11 cellular contexts compared by ENCODE assay signal in genomic region chr2:43268066-43268971, GRCh38. TPM values are rescaled to one million over a fixed set of nuclear protein-coding genes. Genes with fewer than 3 reads are reported as not detected.
A peak's percentile ranks its signal among the peaks of the same experiment; 100 is the strongest.
DNase-seq lines count a peak whose midpoint lies in the region; ATAC-seq and TF ChIP-seq lines count a peak whose summit lies in the region.
"Had no signal": no experiment of that assay in that cellular context is flagged by ENCODE, and none has a peak within 500 bp of the region (broad histone marks: within the 10 kb centered on the region; RNA-seq: fewer than 3 reads in every experiment).

No MANE protein-coding gene starts in this region.

- H3K4me3 ChIP-seq in ACC112 (ENCODE audit: low read depth, low read length) (peak overlapping the region; percentile 57), ascending aorta (peak overlapping the region; percentile 7 to 16), psoas muscle (peak overlapping the region; percentile 34)

- H3K36me3 Mint-ChIP-seq in activated T-cell treated with anti-CD3 and anti-CD28 coated beads, Interleukin-2, amount 50 U/mL, for 72 hours (ENCODE audit: insufficient read depth in 2 of 2), result peaks cover 0 to 11% of the 10 kb centered on the region in 2 donors

- intact Hi-C loops in ascending aorta (cut with DNase I) (loop anchor here (5.0 kb wide), 1 partner anchor 34 kb away; no protein-coding TSS in a partner anchor), psoas muscle (cut with DNase I) (no loop called here)

- no peak for TF ChIP-seq CTCF in ascending aorta (IDR thresholded peaks at IDR 0.05)
- no peak for TF ChIP-seq CTCF in foreskin keratinocyte (conservative IDR thresholded peaks at IDR 0.05)
- TF ChIP-seq CTCF in psoas muscle (IDR thresholded peaks at IDR 0.05), result no peak

- no peak overlapping the region for H3K27ac Mint-ChIP-seq in activated T-cell treated with anti-CD3 and anti-CD28 coated beads, Interleukin-2, amount 50 U/mL, for 72 hours

- 72 to 78% (median 73%) methylated on average over 10 of the region's 10 CpGs for WGBS in psoas muscle, 3 donors

- H3K4me1 Mint-ChIP-seq in activated T-cell treated with anti-CD3 and anti-CD28 coated beads, Interleukin-2, amount 50 U/mL, for 72 hours (ENCODE audit: low read depth), result peaks cover 18% of the 10 kb centered on the region

- no peaks in the 10 kb centered on the region for H3K9me3 Mint-ChIP-seq in activated T-cell treated with anti-CD3 and anti-CD28 coated beads, Interleukin-2, amount 50 U/mL, for 72 hours
- H3K9me3 Mint-ChIP-seq: activated T-cell treated with anti-CD3 and anti-CD28 coated beads, Interleukin-2, amount 50 U/mL, for 4 hours had no signal

- H3K4me1 ChIP-seq in ACC112 (ENCODE audit: control insufficient read depth, insufficient read depth, low read length, unreplicated experiment), result peaks cover 29% of the 10 kb centered on the region
- peaks cover 20 to 46% of the 10 kb centered on the region in 2 donors for H3K4me1 ChIP-seq in ascending aorta
- H3K4me1 ChIP-seq in foreskin keratinocyte, result peaks cover 12% of the 10 kb centered on the region
- peaks cover 12% of the 10 kb centered on the region for H3K4me1 ChIP-seq in psoas muscle

- no peaks in the 10 kb centered on the region for H3K27me3 ChIP-seq in ACC112 (ENCODE audit: insufficient read depth, low read length)
- H3K27me3 ChIP-seq in ascending aorta, result no peaks in the 10 kb centered on the region
- no peaks in the 10 kb centered on the region for H3K27me3 ChIP-seq in foreskin keratinocyte
- H3K27me3 ChIP-seq in psoas muscle (ENCODE audit: insufficient read depth in 3 of 3, low read length in 2 of 3), result no peaks in the 10 kb centered on the region

- H3K27me3 Mint-ChIP-seq in activated T-cell treated with anti-CD3 and anti-CD28 coated beads, Interleukin-2, amount 50 U/mL, for 72 hours (ENCODE audit: low read depth), result no peaks in the 10 kb centered on the region

- ATAC-seq in foreskin keratinocyte (peak; percentile 51), psoas muscle (peak in 1 of 4 donors; percentile 1), HG03196 (IDR thresholded peaks at IDR 0.05; ENCODE audit: unreplicated experiment) (no peak), HG02610 (IDR thresholded peaks at IDR 0.05; ENCODE audit: unreplicated experiment) (no peak)
- no peak for ATAC-seq in activated T-cell treated with anti-CD3 and anti-CD28 coated beads, Interleukin-2, amount 50 U/mL, for 72 hours (replicated peaks in 1 of 2)
- ATAC-seq: activated T-cell treated with anti-CD3 and anti-CD28 coated beads, Interleukin-2, amount 50 U/mL, for 4 hours had no signal

- no peak for DNase-seq in ascending aorta (ENCODE audit: low spot score in 2 of 2)
- peak; percentile 46 to 74 for DNase-seq in foreskin keratinocyte
- DNase-seq in psoas muscle, result peak in 1 of 2 donors; percentile 58
- no peak for DNase-seq in activated T-cell treated with anti-CD3 and anti-CD28 coated beads, Interleukin-2, amount 50 U/mL, for 72 hours
- DNase-seq in NCI-H1436 (lab: John Stamatoyannopoulos, UW), result no peak
- DNase-seq: activated T-cell treated with anti-CD3 and anti-CD28 coated beads, Interleukin-2, amount 50 U/mL, for 4 hours; NCI-H526 treated with DMSO at 0.1 percent for 48 hours; stimulated activated CD4-positive, alpha-beta T cell treated with anti-CD3 and anti-CD28 coated beads, Interleukin-15, amount 100 ng/mL, for 24 hours had no signal

- H3K9me3 ChIP-seq in ascending aorta (no peaks in the 10 kb centered on the region), psoas muscle (no peaks in the 10 kb centered on the region)

- peak overlapping the region; percentile 15 for H2AFZ ChIP-seq in ACC112 (ENCODE audit: low read length, unreplicated experiment)

- H3K27ac ChIP-seq in ACC112 (ENCODE audit: low read depth, low read length), result peak overlapping the region; percentile 96
- peak overlapping the region; percentile 79 to 90 for H3K27ac ChIP-seq in ascending aorta
- H3K27ac ChIP-seq in foreskin keratinocyte, result peak overlapping the region; percentile 39
- H3K27ac ChIP-seq in psoas muscle, result peak overlapping the region; percentile 74

- no peaks in the 10 kb centered on the region for H3K36me3 ChIP-seq in ACC112 (ENCODE audit: insufficient read depth, low read length)
- H3K36me3 ChIP-seq in ascending aorta, result no peaks in the 10 kb centered on the region
- H3K36me3 ChIP-seq in psoas muscle (ENCODE audit: insufficient read depth in 1 of 2, low read depth in 1 of 2), result no peaks in the 10 kb centered on the region

- no peaks in the 10 kb centered on the region for H3K79me2 ChIP-seq in ACC112 (ENCODE audit: control insufficient read depth, insufficient read depth, low read length, unreplicated experiment)

- no peak overlapping the region for H3K4me3 Mint-ChIP-seq in activated T-cell treated with anti-CD3 and anti-CD28 coated beads, Interleukin-2, amount 50 U/mL, for 72 hours
- H3K4me3 Mint-ChIP-seq: activated T-cell treated with anti-CD3 and anti-CD28 coated beads, Interleukin-2, amount 50 U/mL, for 4 hours had no signal

RNA-seq across cellular contexts. Expression of gene ZFP36L2, which starts 41.9 kb away (rescaled TPM):
- total RNA-seq in ascending aorta (148 TPM), foreskin keratinocyte (124 and 137 TPM in 2 replicates), psoas muscle (100 to 1,000 TPM in 1 of 4 donors, 10 to 100 TPM in 3; 48.9 to 103 (median 71.4) TPM)
- polyA plus RNA-seq in foreskin keratinocyte (127 and 136 TPM in 2 replicates), psoas muscle (10 to 100 TPM; 26.3 to 36.7 (median 34.5) TPM)
- 10 to 100 TPM; 70.8 to 86.4 TPM for total RNA-seq in activated T-cell treated with anti-CD3 and anti-CD28 coated beads, Interleukin-2, amount 50 U/mL, for 72 hours

Comparison
In these comparisons a context has a peak if more than half of its experiments do, and no peak if none do; other contexts are left out.
1. H3K27ac ChIP-seq: peak in every context shown above with its lines; median percentile 96 in ACC112; 84 in ascending aorta; 74 in psoas muscle; 39 in foreskin keratinocyte.
2. DNase-seq: peak in foreskin keratinocyte (2 of 2); none in ascending aorta (0 of 2), activated T-cell treated with anti-CD3 and anti-CD28 coated beads, Interleukin-2, amount 50 U/mL, for 72 hours (0 of 2) and NCI-H1436 (single experiment).
3. Peak in every context shown above with its lines, with median percentiles within 50 percentile points of each other: H3K4me3 ChIP-seq.